Comparison of ENCODE assay signal across 26 cellular contexts in genomic region chr17:44030482-44030881, GRCh38.
"Had no signal": no experiment of that assay in that cellular context is flagged by ENCODE, and none has a peak within 500 bp of the region (broad histone marks: within the 10 kb centered on the region; RNA-seq: fewer than 3 reads in every experiment).

No MANE protein-coding gene starts in this region.

- ATAC-seq: effector memory CD8-positive, alpha-beta T cell; natural killer cell treated with Interleukin-12 subunit alpha and Interleukin-12 subunit beta and Interleukin-15 and Interleukin-18, amount 100 ng/mL, for 72 hours; right cardiac atrium; stimulated activated naive B cell treated with anti-CD40 and anti-IgM and Interleukin-4, amounts not matched to agents 10 μg/mL and 1 μg/mL and 100 μg/mL, for 72 hours; upper lobe of right lung had no signal

- H3K9me3 Mint-ChIP-seq: effector memory CD8-positive, alpha-beta T cell; immature natural killer cell; memory B cell; naive B cell; natural killer cell treated with Interleukin-12 subunit alpha and Interleukin-12 subunit beta and Interleukin-15 and Interleukin-18, amount 100 ng/mL, for 72 hours; neural progenitor cell; stimulated activated naive B cell treated with anti-CD40 and anti-IgM and Interleukin-4, amounts not matched to agents 10 μg/mL and 1 μg/mL and 100 μg/mL, for 72 hours; stimulated activated naive CD8-positive, alpha-beta T cell treated with anti-CD3 and anti-CD28 coated beads, Interleukin-15, Interleukin-2, amounts not matched to agents 100 ng/mL and 50 ng/mL, for 24 hours had no signal

- H3K4me3 ChIP-seq: esophagus squamous epithelium, lung, neural progenitor cell, prostate gland, sigmoid colon, skin epidermis, spleen, thoracic aorta, tibial nerve, upper lobe of right lung, uterus had no signal

- H3K27me3 Mint-ChIP-seq: effector memory CD8-positive, alpha-beta T cell; memory B cell; naive B cell; natural killer cell treated with Interleukin-12 subunit alpha and Interleukin-12 subunit beta and Interleukin-15 and Interleukin-18, amount 100 ng/mL, for 72 hours; stimulated activated naive B cell treated with anti-CD40 and anti-IgM and Interleukin-4, amounts not matched to agents 10 μg/mL and 1 μg/mL and 100 μg/mL, for 72 hours; stimulated activated naive CD8-positive, alpha-beta T cell treated with anti-CD3 and anti-CD28 coated beads, Interleukin-15, Interleukin-2, amounts not matched to agents 100 ng/mL and 50 ng/mL, for 24 hours had no signal

- H3K9me3 ChIP-seq: esophagus squamous epithelium, prostate gland, sigmoid colon, spleen, thoracic aorta, tibial nerve, upper lobe of right lung, uterus had no signal

- DNase-seq: cortex of kidney; effector memory CD8-positive, alpha-beta T cell; erythroblast; esophagus squamous epithelium; foreskin melanocyte; hypothalamus; immature natural killer cell; islet precursor cell; kidney glomerular epithelial cell; naive B cell; right cardiac atrium; sigmoid colon; spleen; stimulated activated CD4-positive, alpha-beta T cell treated with anti-CD3 and anti-CD28 coated beads, Interleukin-4, amount 100 ng/mL, for 4 hours; stimulated activated naive B cell treated with anti-CD40 and anti-IgM and Interleukin-4, amounts not matched to agents 10 μg/mL and 1 μg/mL and 100 μg/mL, for 72 hours; upper lobe of right lung; uterus had no signal

- H3K36me3 ChIP-seq: prostate gland, uterus had no signal

- H3K9ac ChIP-seq: neural progenitor cell had no signal

- H3K4me1 ChIP-seq: esophagus squamous epithelium, neural progenitor cell, prostate gland, sigmoid colon, tibial nerve, upper lobe of right lung, uterus had no signal

- H3K4me3 Mint-ChIP-seq: effector memory CD8-positive, alpha-beta T cell; immature natural killer cell; memory B cell; naive B cell; natural killer cell treated with Interleukin-12 subunit alpha and Interleukin-12 subunit beta and Interleukin-15 and Interleukin-18, amount 100 ng/mL, for 72 hours; neural progenitor cell; stimulated activated naive B cell treated with anti-CD40 and anti-IgM and Interleukin-4, amounts not matched to agents 10 μg/mL and 1 μg/mL and 100 μg/mL, for 72 hours; stimulated activated naive CD8-positive, alpha-beta T cell treated with anti-CD3 and anti-CD28 coated beads, Interleukin-15, Interleukin-2, amounts not matched to agents 100 ng/mL and 50 ng/mL, for 24 hours had no signal

- H3K27me3 ChIP-seq: esophagus squamous epithelium, neural progenitor cell, sigmoid colon, spleen, tibial nerve, upper lobe of right lung, uterus had no signal

- H3K4me2 ChIP-seq: neural progenitor cell had no signal

- H3K27ac ChIP-seq: esophagus squamous epithelium, neural progenitor cell, prostate gland, sigmoid colon, skin epidermis, spleen, thoracic aorta, tibial nerve, upper lobe of right lung, uterus had no signal

- H3K4me1 Mint-ChIP-seq: neural progenitor cell had no signal

- H3K27ac Mint-ChIP-seq: effector memory CD8-positive, alpha-beta T cell; memory B cell; naive B cell; natural killer cell treated with Interleukin-12 subunit alpha and Interleukin-12 subunit beta and Interleukin-15 and Interleukin-18, amount 100 ng/mL, for 72 hours; neural progenitor cell; stimulated activated naive B cell treated with anti-CD40 and anti-IgM and Interleukin-4, amounts not matched to agents 10 μg/mL and 1 μg/mL and 100 μg/mL, for 72 hours had no signal

- H2AFZ ChIP-seq: neural progenitor cell had no signal
